ENCODE assay signal across 8 cellular contexts in genomic region chr4:152408514-152409327, GRCh38.
DNase-seq lines count a peak whose midpoint lies in the region; ATAC-seq and TF ChIP-seq lines count a peak whose summit lies in the region.

No MANE protein-coding gene starts in this region.

- no peak overlapping the region for H3K27ac Mint-ChIP-seq in HFFc6

- H3K36me3 Mint-ChIP-seq in HFFc6 (ENCODE audit: low read depth), result no peaks in the 10 kb centered on the region

- H3K9me3 ChIP-seq in SJCRH30 (replicated peaks), result no peaks in the 10 kb centered on the region
- no peaks in the 10 kb centered on the region for H3K9me3 ChIP-seq in prostate gland

- intact Hi-C loops in prostate gland (cut with DNase I), result no loop called here

- WGBS in prostate gland, result 23% methylated on average over 3 of the region's 3 CpGs

- TF ChIP-seq POLR2A in prostate gland (IDR thresholded peaks at IDR 0.05), result no peak

- H3K27me3 Mint-ChIP-seq in HFFc6 (ENCODE audit: insufficient read depth), result no peaks in the 10 kb centered on the region

- H3K27me3 ChIP-seq in SJCRH30 (no peaks in the 10 kb centered on the region), prostate gland (replicated peaks; ENCODE audit: insufficient read depth) (no peaks in the 10 kb centered on the region)

- no peaks in the 10 kb centered on the region; the same call in 1 of the 2 replicates for H3K36me3 ChIP-seq in SJCRH30
- H3K36me3 ChIP-seq in prostate gland, result no peaks in the 10 kb centered on the region

- ATAC-seq in activated CD4-positive, CD25-positive, alpha-beta regulatory T cell treated with anti-CD3 and anti-CD28 coated beads, Interleukin-2, amount 50 U/mL, for 24 hours, result peak; percentile 41
- ATAC-seq in HG03378 (IDR thresholded peaks at IDR 0.05; ENCODE audit: unreplicated experiment), result no peak

- peak; percentile 89 for TF ChIP-seq CTCF in HFFc6 (IDR thresholded peaks at IDR 0.05)
- TF ChIP-seq CTCF in fibroblast of pulmonary artery (IDR thresholded peaks at IDR 0.05; ENCODE audit: low read length, missing control alignments), result peak; percentile 70
- TF ChIP-seq CTCF in prostate gland (IDR thresholded peaks at IDR 0.05), result peak in 3 of 4 experiments; percentile 39 to 49 (median 44)

- H3K27ac ChIP-seq in SJCRH30, result no peak overlapping the region
- no peak overlapping the region for H3K27ac ChIP-seq in prostate gland

- peaks cover 6% of the 10 kb centered on the region for H3K4me1 Mint-ChIP-seq in HFFc6 (ENCODE audit: low read depth)

- H3K9me3 Mint-ChIP-seq in HFFc6, result no peaks in the 10 kb centered on the region

- H3K4me3 Mint-ChIP-seq in HFFc6, result no peak overlapping the region

- H3K4me1 ChIP-seq in SJCRH30 (no peaks in the 10 kb centered on the region), prostate gland (replicated peaks) (no peaks in the 10 kb centered on the region)

- H3K4me3 ChIP-seq in SJCRH30, result no peak overlapping the region
- H3K4me3 ChIP-seq in fibroblast of pulmonary artery (replicated peaks; ENCODE audit: low read depth, low read length), result no peak overlapping the region
- no peak overlapping the region for H3K4me3 ChIP-seq in prostate gland

- DNase-seq in activated CD4-positive, CD25-positive, alpha-beta regulatory T cell treated with anti-CD3 and anti-CD28 coated beads, Interleukin-2, amount 50 U/mL, for 72 hours, result no peak
- DNase-seq in HFFc6, result peak; percentile 25
- peak; percentile 5 to 51 for DNase-seq in SJCRH30
- peak; percentile 48 for DNase-seq in fibroblast of pulmonary artery (ENCODE audit: low read depth)
- DNase-seq in prostate gland (ENCODE audit: low spot score), result no peak
- DNase-seq in SW480 (ENCODE audit: low spot score), result no peak

Comparison
In these comparisons a context has a peak if more than half of its experiments do, and no peak if none do; other contexts are left out.
1. DNase-seq: peak in HFFc6 (single experiment), SJCRH30 (2 of 2) and fibroblast of pulmonary artery (single experiment); none in activated CD4-positive, CD25-positive, alpha-beta regulatory T cell treated with anti-CD3 and anti-CD28 coated beads, Interleukin-2, amount 50 U/mL, for 72 hours (single experiment), prostate gland (single experiment) and SW480 (single experiment).
2. Peak in every context shown above with its lines, with median percentiles within 50 percentile points of each other: CTCF ChIP-seq.